1 cellular context compared by ENCODE assay signal in genomic region chr6:37309692-37310091, GRCh38.
TF ChIP-seq lines count a peak whose summit lies in the region.

No MANE protein-coding gene starts in this region.

TF ChIP-seq in GM23338, 12 proteins besides CTCF, POLR2A, EP300 and RAD21 (continued from another document):
- TF ChIP-seq REST (IDR thresholded peaks at IDR 0.05; ENCODE audit: unreplicated experiment) (no peak), POLR2AphosphoS5 (IDR thresholded peaks at IDR 0.05; ENCODE audit: low read depth) (no peak), EZH2phosphoT487 (IDR thresholded peaks at IDR 0.05; ENCODE audit: unreplicated experiment) (no peak), JUNB (IDR thresholded peaks at IDR 0.05; ENCODE audit: unreplicated experiment) (no peak), STAT1 (IDR thresholded peaks at IDR 0.05; ENCODE audit: unreplicated experiment) (no peak)
